ENCODE assay signal across 15 cellular contexts in the genomic region with DNA sequence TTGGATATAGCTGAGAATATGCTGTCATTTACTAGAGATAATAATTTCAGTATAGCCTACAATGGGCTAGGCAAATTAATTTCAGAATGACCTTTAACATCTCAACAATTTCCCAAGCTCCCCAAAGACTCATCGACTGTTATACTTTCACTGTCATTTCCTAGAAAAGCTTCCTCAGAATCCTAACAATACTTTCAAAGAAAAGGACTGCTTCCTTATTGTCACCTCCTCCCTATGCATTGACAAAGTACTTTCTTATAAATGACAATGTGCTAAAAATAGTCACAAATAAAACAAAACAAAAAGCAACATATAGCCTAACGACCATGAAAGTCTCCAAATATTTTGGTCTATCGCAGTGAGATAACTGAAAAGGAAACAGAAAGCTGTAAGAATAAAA.
DNase-seq lines count a peak whose midpoint lies in the region; ATAC-seq lines count a peak whose summit lies in the region.
"Had no signal": no experiment of that assay in that cellular context is flagged by ENCODE, and none has a peak within 500 bp of the region (broad histone marks: within the 10 kb centered on the region; RNA-seq: fewer than 3 reads in every experiment).

No MANE protein-coding gene starts in this region.

- H3K9me3 Mint-ChIP-seq in activated CD4-positive, alpha-beta T cell treated with anti-CD3 and anti-CD28 coated beads, Interleukin-2, amount 10 ng/mL, durations not matched to agents 24 days and 14 days: peaks cover 3% of the 10 kb centered on the region
- no peaks in the 10 kb centered on the region for H3K9me3 Mint-ChIP-seq in immature natural killer cell
- no peaks in the 10 kb centered on the region for H3K9me3 Mint-ChIP-seq in natural killer cell treated with Interleukin-12 subunit alpha and Interleukin-12 subunit beta and Interleukin-15 and Interleukin-18, amount 100 ng/mL, for 72 hours
- H3K9me3 Mint-ChIP-seq: CD4-positive, alpha-beta T cell; H9 had no signal

- peaks cover 26% of the 10 kb centered on the region for H3K4me1 Mint-ChIP-seq in activated CD4-positive, alpha-beta T cell treated with anti-CD3 and anti-CD28 coated beads, Interleukin-2, amount 10 ng/mL, durations not matched to agents 24 days and 14 days
- H3K4me1 Mint-ChIP-seq in immature natural killer cell: peaks cover 36 to 37% of the 10 kb centered on the region in 2 donors
- H3K4me1 Mint-ChIP-seq in natural killer cell treated with Interleukin-12 subunit alpha and Interleukin-12 subunit beta and Interleukin-15 and Interleukin-18, amount 100 ng/mL, for 72 hours (ENCODE audit: low read depth in 2 of 2): peaks cover 41 to 51% of the 10 kb centered on the region in 2 donors

- intact Hi-C loops in activated CD4-positive, alpha-beta T cell treated with anti-CD3 and anti-CD28 coated beads, Interleukin-2, amount 10 ng/mL, durations not matched to agents 24 days and 14 days (cut with micrococcal nuclease): no loop called here

- H3K36me3 Mint-ChIP-seq in activated CD4-positive, alpha-beta T cell treated with anti-CD3 and anti-CD28 coated beads, Interleukin-2, amount 10 ng/mL, durations not matched to agents 24 days and 14 days (ENCODE audit: low read depth): peaks cover 42% of the 10 kb centered on the region
- H3K36me3 Mint-ChIP-seq in immature natural killer cell: peaks cover 5 to 17% (median 17%) of the 10 kb centered on the region in 3 donors
- H3K36me3 Mint-ChIP-seq in natural killer cell treated with Interleukin-12 subunit alpha and Interleukin-12 subunit beta and Interleukin-15 and Interleukin-18, amount 100 ng/mL, for 72 hours: peaks cover 5% of the 10 kb centered on the region

- no peaks in the 10 kb centered on the region for H3K27me3 Mint-ChIP-seq in activated CD4-positive, alpha-beta T cell treated with anti-CD3 and anti-CD28 coated beads, Interleukin-2, amount 10 ng/mL, durations not matched to agents 24 days and 14 days
- peaks cover 0 to 5% (median 2%) of the 10 kb centered on the region in 3 donors for H3K27me3 Mint-ChIP-seq in immature natural killer cell (ENCODE audit: low read depth in 3 of 3)
- no peaks in the 10 kb centered on the region for H3K27me3 Mint-ChIP-seq in natural killer cell treated with Interleukin-12 subunit alpha and Interleukin-12 subunit beta and Interleukin-15 and Interleukin-18, amount 100 ng/mL, for 72 hours
- H3K27me3 Mint-ChIP-seq: CD4-positive, alpha-beta T cell had no signal

- ATAC-seq in natural killer cell treated with Interleukin-12 subunit alpha and Interleukin-12 subunit beta and Interleukin-15 and Interleukin-18, amount 100 ng/mL, for 72 hours: peak in 1 of 2 donors; percentile 23

- H3K27ac Mint-ChIP-seq in activated CD4-positive, alpha-beta T cell treated with anti-CD3 and anti-CD28 coated beads, Interleukin-2, amount 10 ng/mL, durations not matched to agents 24 days and 14 days: peak overlapping the region; percentile 50
- H3K27ac Mint-ChIP-seq in immature natural killer cell: peak overlapping the region in 5 of 6 donors; percentile 36 to 83 (median 61)
- H3K27ac Mint-ChIP-seq in natural killer cell treated with Interleukin-12 subunit alpha and Interleukin-12 subunit beta and Interleukin-15 and Interleukin-18, amount 100 ng/mL, for 72 hours: peak overlapping the region; percentile 71 to 77
- H3K27ac Mint-ChIP-seq: CD4-positive, alpha-beta T cell; H9 had no signal

- peak; percentile 21 for DNase-seq in activated CD4-positive, alpha-beta T cell treated with anti-CD3 and anti-CD28 coated beads, Interleukin-2, amount 10 ng/mL, durations not matched to agents 24 days and 14 days
- DNase-seq in activated CD4-positive, alpha-beta T cell treated with anti-CD3 and anti-CD28 coated beads, Interleukin-2, amount 50 U/mL, for 1 hour: no peak
- DNase-seq in OCI-M1 (lab: John Stamatoyannopoulos, UW): peak; percentile 64
- DNase-seq in immature natural killer cell: no peak
- DNase-seq in natural killer cell treated with Interleukin-12 subunit alpha and Interleukin-12 subunit beta and Interleukin-15 and Interleukin-18, amount 100 ng/mL, for 72 hours (ENCODE audit: low spot score): no peak
- DNase-seq in NCI-H1436 (lab: John Stamatoyannopoulos, UW): no peak
- DNase-seq in hippocampal formation (lab: John Stamatoyannopoulos, UW): no peak
- DNase-seq: ACHN; C1 segment of cervical spinal cord; Calu3; CD4-positive, alpha-beta T cell; DMS 273 treated with DMSO at 0.1 percent for 48 hours; DMS79; GOT3; H9 had no signal

- H3K4me3 Mint-ChIP-seq in activated CD4-positive, alpha-beta T cell treated with anti-CD3 and anti-CD28 coated beads, Interleukin-2, amount 10 ng/mL, durations not matched to agents 24 days and 14 days: no peak overlapping the region
- peak overlapping the region in 3 of 5 donors; percentile 15 to 63 (median 25) for H3K4me3 Mint-ChIP-seq in immature natural killer cell
- H3K4me3 Mint-ChIP-seq in natural killer cell treated with Interleukin-12 subunit alpha and Interleukin-12 subunit beta and Interleukin-15 and Interleukin-18, amount 100 ng/mL, for 72 hours: peak overlapping the region; percentile 74
- H3K4me3 Mint-ChIP-seq: CD4-positive, alpha-beta T cell; H9 had no signal

Comparison
In these comparisons a context has a peak if more than half of its experiments do, and no peak if none do; other contexts are left out.
1. DNase-seq: peak in activated CD4-positive, alpha-beta T cell treated with anti-CD3 and anti-CD28 coated beads, Interleukin-2, amount 10 ng/mL, durations not matched to agents 24 days and 14 days (single experiment) and OCI-M1 (single experiment); none in activated CD4-positive, alpha-beta T cell treated with anti-CD3 and anti-CD28 coated beads, Interleukin-2, amount 50 U/mL, for 1 hour (single experiment), immature natural killer cell (0 of 3), natural killer cell treated with Interleukin-12 subunit alpha and Interleukin-12 subunit beta and Interleukin-15 and Interleukin-18, amount 100 ng/mL, for 72 hours (single experiment), NCI-H1436 (single experiment) and hippocampal formation (0 of 2).
2. Peak in every context shown above with its lines, with median percentiles within 50 percentile points of each other: H3K27ac Mint-ChIP-seq.